In the genomic region with DNA sequence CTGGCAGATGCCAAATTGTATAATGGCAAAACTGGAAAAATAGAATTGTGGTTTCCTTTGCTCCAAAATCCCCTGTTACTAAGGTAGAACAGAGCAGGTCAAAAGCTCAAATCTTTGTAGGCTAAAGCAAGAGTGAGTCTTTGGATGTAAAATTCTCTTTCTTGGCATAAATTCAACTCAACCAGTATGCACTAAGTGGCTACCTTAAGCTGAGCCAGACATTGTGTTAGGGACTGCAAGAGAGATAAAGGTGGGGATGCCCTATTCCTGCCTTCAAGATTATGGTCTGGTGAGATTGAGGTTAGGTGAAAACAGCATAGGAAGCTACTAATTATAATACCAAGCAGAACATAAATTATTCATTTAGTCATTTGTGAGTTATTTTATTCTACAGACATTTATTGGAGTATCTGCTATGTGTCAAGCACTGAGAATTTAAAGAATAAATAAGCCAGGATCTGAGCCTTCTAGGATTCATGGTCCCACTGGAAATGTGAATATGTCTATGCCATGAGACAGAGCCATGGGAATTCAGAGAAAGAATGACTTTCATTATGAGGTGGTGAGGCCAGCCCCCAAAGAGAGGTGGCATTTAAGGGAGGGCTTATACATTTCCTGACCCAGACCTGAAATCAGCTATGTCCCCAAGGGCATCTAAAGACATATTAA, we compare ENCODE assay signal across 28 cellular contexts.
DNase-seq lines count a peak whose midpoint lies in the region; ATAC-seq and TF ChIP-seq lines count a peak whose summit lies in the region.
"Had no signal": no experiment of that assay in that cellular context is flagged by ENCODE, and none has a peak within 500 bp of the region (broad histone marks: within the 10 kb centered on the region; RNA-seq: fewer than 3 reads in every experiment).

No MANE protein-coding gene starts in this region.

- BruUV-seq in Caco-2 (replicated peaks; lab: Mats Ljungman, UMichigan) (no TSS peak), A673 (replicated peaks; lab: Mats Ljungman, UMichigan) (no TSS peak)

- peak overlapping the region; percentile 52 for H3K27ac ChIP-seq in SJSA1
- H3K27ac ChIP-seq in right atrium auricular region = peak overlapping the region; percentile 76 to 86
- no peak overlapping the region for H3K27ac ChIP-seq in A673 (ENCODE audit: low read depth, low read length, poor library complexity, severe bottlenecking)
- H3K27ac ChIP-seq: vagina had no signal

- H3K36me3 ChIP-seq in Caco-2 (ENCODE audit: control insufficient read depth, insufficient read depth, low read length) (no peaks in the 10 kb centered on the region), SJSA1 (no peaks in the 10 kb centered on the region), right atrium auricular region (no peaks in the 10 kb centered on the region), A673 (ENCODE audit: insufficient read depth, low read length, poor library complexity, severe bottlenecking) (no peaks in the 10 kb centered on the region)
- H3K36me3 ChIP-seq: vagina had no signal

- POLR2A ChIA-PET in Caco-2 (lab: Charles Lee) = interaction anchor here (0.6 kb wide), 1 partner anchor 12 kb away, joined by 4 read pairs; no protein-coding TSS in a partner anchor
- POLR2A ChIA-PET in A673 (lab: Charles Lee; ENCODE audit: low non-redundant PET) = no interaction called here

- no peaks in the 10 kb centered on the region for H3K36me3 Mint-ChIP-seq in Caco-2 (ENCODE audit: insufficient read depth, unreplicated experiment)
- H3K36me3 Mint-ChIP-seq in nephron (ENCODE audit: low read depth) = peaks cover 7% of the 10 kb centered on the region

- peak overlapping the region; percentile 79 for H3K27ac Mint-ChIP-seq in Caco-2 (ENCODE audit: unreplicated experiment)
- peak overlapping the region; percentile 34 to 54 (median 40) for H3K27ac Mint-ChIP-seq in nephron
- H3K27ac Mint-ChIP-seq: activated naive CD8-positive, alpha-beta T cell treated with anti-CD3 and anti-CD28 coated beads, Interleukin-2, amount 50 U/mL, for 24 hours; activated T-cell treated with anti-CD3 and anti-CD28 coated beads, Interleukin-2, amount 50 U/mL, for 72 hours; B cell; endodermal cell; IgD-negative memory B cell; stimulated activated naive CD8-positive, alpha-beta T cell treated with anti-CD3 and anti-CD28 coated beads, Interleukin-15, Interleukin-2, amounts not matched to agents 100 ng/mL and 50 ng/mL, for 24 hours had no signal

- DNase-seq in Caco-2 (no peak), SJSA1 (ENCODE audit: low read depth in 1 of 2, low spot score in 2 of 2) (no peak), right atrium auricular region (ENCODE audit: low spot score) (no peak), A673 (ENCODE audit: low spot score) (no peak)
- no peak for DNase-seq in activated T-cell treated with anti-CD3 and anti-CD28 coated beads, Interleukin-2, amount 50 U/mL, for 48 hours
- DNase-seq: ACHN; activated naive CD8-positive, alpha-beta T cell treated with anti-CD3 and anti-CD28 coated beads, Interleukin-2, amount 50 U/mL, for 24 hours; activated T-cell treated with anti-CD3 and anti-CD28 coated beads, Interleukin-2, amount 50 U/mL, for 72 hours; dermis blood vessel endothelial cell; endodermal cell; islet precursor cell; mammary epithelial cell; NCI-H146; NCI-H446; NCI-H774; nephron progenitor cell; RPMI8226; SK-N-SH; stimulated activated CD8-positive, alpha-beta memory T cell treated with anti-CD3 and anti-CD28 coated beads, Interleukin-4, amount 100 ng/mL, for 48 hours had no signal

- ATAC-seq in HG02840 (IDR thresholded peaks at IDR 0.05; ENCODE audit: low FRiP score, unreplicated experiment) = no peak
- ATAC-seq in GM18867 (IDR thresholded peaks at IDR 0.05; ENCODE audit: unreplicated experiment) = no peak
- ATAC-seq: activated naive CD8-positive, alpha-beta T cell treated with anti-CD3 and anti-CD28 coated beads, Interleukin-2, amount 50 U/mL, for 24 hours; activated T-cell treated with anti-CD3 and anti-CD28 coated beads, Interleukin-2, amount 50 U/mL, for 72 hours; HCT116 had no signal

- H3K9me3 ChIP-seq in Caco-2 (no peaks in the 10 kb centered on the region; the same call in 1 of the 2 replicates), SJSA1 (replicated peaks) (no peaks in the 10 kb centered on the region), right atrium auricular region (no peaks in the 10 kb centered on the region), A673 (ENCODE audit: low read depth, low read length, poor library complexity, severe bottlenecking) (no peaks in the 10 kb centered on the region)
- H3K9me3 ChIP-seq: SK-N-SH, vagina had no signal

- CTCF ChIA-PET in Caco-2 (lab: Charles Lee) (interaction anchor here (1.0 to 1.2 kb wide), 2 partner anchors 121 to 125 kb away, joined by 3 to 4 read pairs; no protein-coding TSS in a partner anchor), A673 (lab: Charles Lee) (no interaction called here)

- intact Hi-C loops in Caco-2 (cut with micrococcal nuclease; ENCODE audit: unreplicated experiment) = loop anchor here (5.0 kb wide), 2 partner anchors 109 to 344 kb away; no protein-coding TSS in a partner anchor
- intact Hi-C loops in A673 (cut with micrococcal nuclease; ENCODE audit: unreplicated experiment) = no loop called here

- H3K27me3 ChIP-seq in Caco-2 (replicated peaks; ENCODE audit: control insufficient read depth, insufficient read depth, low read length) = no peaks in the 10 kb centered on the region
- no peaks in the 10 kb centered on the region for H3K27me3 ChIP-seq in SJSA1 (replicated peaks)
- H3K27me3 ChIP-seq in right atrium auricular region = no peaks in the 10 kb centered on the region
- no peaks in the 10 kb centered on the region for H3K27me3 ChIP-seq in A673 (replicated peaks; ENCODE audit: insufficient read depth, low read depth, low read length, poor library complexity)
- H3K27me3 ChIP-seq: vagina had no signal

- peaks cover 22% of the 10 kb centered on the region for H3K9me3 Mint-ChIP-seq in Caco-2 (ENCODE audit: unreplicated experiment)
- H3K9me3 Mint-ChIP-seq in nephron = peaks cover 3% of the 10 kb centered on the region
- H3K9me3 Mint-ChIP-seq: activated naive CD8-positive, alpha-beta T cell treated with anti-CD3 and anti-CD28 coated beads, Interleukin-2, amount 50 U/mL, for 24 hours; endodermal cell; IgD-negative memory B cell; stimulated activated naive CD8-positive, alpha-beta T cell treated with anti-CD3 and anti-CD28 coated beads, Interleukin-15, Interleukin-2, amounts not matched to agents 100 ng/mL and 50 ng/mL, for 24 hours had no signal

- H3K4me1 Mint-ChIP-seq in Caco-2 (ENCODE audit: low read depth, unreplicated experiment) = peaks cover 26% of the 10 kb centered on the region
- H3K4me1 Mint-ChIP-seq in nephron = peaks cover 39% of the 10 kb centered on the region
- H3K4me1 Mint-ChIP-seq: activated naive CD8-positive, alpha-beta T cell treated with anti-CD3 and anti-CD28 coated beads, Interleukin-2, amount 50 U/mL, for 24 hours; B cell; central memory CD8-positive, alpha-beta T cell; IgD-negative memory B cell had no signal

- TF ChIP-seq CTCF in Caco-2 (IDR thresholded peaks at IDR 0.05; ENCODE audit: insufficient read depth in 1 of 2, low read depth in 1 of 2, low read length in 1 of 2, severe bottlenecking in 1 of 2, unreplicated experiment in 1 of 2) = no peak
- TF ChIP-seq CTCF in right atrium auricular region (IDR thresholded peaks at IDR 0.05) = no peak
- TF ChIP-seq CTCF in nephron (IDR thresholded peaks at IDR 0.05; ENCODE audit: unreplicated experiment in 3 of 3) = no peak
- TF ChIP-seq CTCF in A673 (conservative IDR thresholded peaks at IDR 0.05; ENCODE audit: low read depth, low read length) = no peak

- H3K27me3 Mint-ChIP-seq in Caco-2 (ENCODE audit: insufficient read depth, unreplicated experiment) (no peaks in the 10 kb centered on the region), nephron (ENCODE audit: low read depth) (no peaks in the 10 kb centered on the region)
- H3K27me3 Mint-ChIP-seq: activated naive CD8-positive, alpha-beta T cell treated with anti-CD3 and anti-CD28 coated beads, Interleukin-2, amount 50 U/mL, for 24 hours; B cell had no signal

- H3K4me1 ChIP-seq in Caco-2 = peaks cover 27% of the 10 kb centered on the region
- peaks cover 26% of the 10 kb centered on the region for H3K4me1 ChIP-seq in SJSA1 (replicated peaks)
- H3K4me1 ChIP-seq in right atrium auricular region = peaks cover 0 to 13% of the 10 kb centered on the region in 2 donors
- H3K4me1 ChIP-seq in A673 (ENCODE audit: insufficient read depth, low read length, poor library complexity, severe bottlenecking) = no peaks in the 10 kb centered on the region

- no peak overlapping the region for H3K4me3 Mint-ChIP-seq in Caco-2 (ENCODE audit: unreplicated experiment)
- no peak overlapping the region for H3K4me3 Mint-ChIP-seq in nephron
- H3K4me3 Mint-ChIP-seq: activated naive CD8-positive, alpha-beta T cell treated with anti-CD3 and anti-CD28 coated beads, Interleukin-2, amount 50 U/mL, for 24 hours; activated T-cell treated with anti-CD3 and anti-CD28 coated beads, Interleukin-2, amount 50 U/mL, for 72 hours; B cell; central memory CD8-positive, alpha-beta T cell; endodermal cell; IgD-negative memory B cell; nephron progenitor cell; stimulated activated naive CD8-positive, alpha-beta T cell treated with anti-CD3 and anti-CD28 coated beads, Interleukin-15, Interleukin-2, amounts not matched to agents 100 ng/mL and 50 ng/mL, for 24 hours had no signal

- H3K4me3 ChIP-seq in Caco-2 (ENCODE audit: low read depth, low read length) (no peak overlapping the region), SJSA1 (no peak overlapping the region), right atrium auricular region (no peak overlapping the region), A673 (ENCODE audit: low read depth, low read length, poor library complexity, severe bottlenecking) (no peak overlapping the region)
- H3K4me3 ChIP-seq: vagina had no signal
